ENCODE assay signal across 27 cellular contexts in genomic region chr1:48040122-48040521, GRCh38. TPM values are rescaled to one million over a fixed set of nuclear protein-coding genes. Genes with fewer than 3 reads are reported as not detected.
"Had no signal": no experiment of that assay in that cellular context is flagged by ENCODE, and none has a peak within 500 bp of the region (broad histone marks: within the 10 kb centered on the region; RNA-seq: fewer than 3 reads in every experiment).

No MANE protein-coding gene starts in this region.

- H3K36me3 Mint-ChIP-seq: natural killer cell; neural progenitor cell; stimulated activated naive B cell treated with anti-CD40 and anti-IgM and Interleukin-4, amounts not matched to agents 10 μg/mL and 1 μg/mL and 100 μg/mL, for 72 hours had no signal

- H3K4me2 ChIP-seq: hepatocyte, neural progenitor cell had no signal

- DNase-seq: dermis blood vessel endothelial cell; effector memory CD4-positive, alpha-beta T cell; foreskin keratinocyte; kidney; left lung; lower lobe of right lung; natural killer cell; nucleus accumbens; small intestine; stimulated activated CD4-positive, alpha-beta T cell treated with anti-CD3 and anti-CD28 coated beads, Interleukin-15, amount 100 ng/mL, for 24 hours; stimulated activated CD4-positive, alpha-beta T cell treated with anti-CD3 and anti-CD28 coated beads, Interleukin-2, amount 100 ng/mL, for 48 hours; stimulated activated naive B cell treated with anti-CD40 and anti-IgM and Interleukin-4, amounts not matched to agents 10 μg/mL and 1 μg/mL and 100 μg/mL, for 72 hours; upper lobe of left lung had no signal

- H3K9me3 Mint-ChIP-seq: natural killer cell; neural progenitor cell; stimulated activated naive B cell treated with anti-CD40 and anti-IgM and Interleukin-4, amounts not matched to agents 10 μg/mL and 1 μg/mL and 100 μg/mL, for 72 hours; stimulated activated naive CD8-positive, alpha-beta T cell treated with anti-CD3 and anti-CD28 coated beads, Interleukin-15, Interleukin-2, amounts not matched to agents 100 ng/mL and 50 ng/mL, for 24 hours had no signal

- H3K9ac ChIP-seq: neural progenitor cell had no signal

- H3K27ac ChIP-seq: coronary artery, esophagus muscularis mucosa, foreskin keratinocyte, hepatocyte, left lung, lower lobe of right lung, neural progenitor cell, prostate gland, right atrium auricular region, thoracic aorta, tibial nerve, upper lobe of left lung had no signal

- H3K27me3 ChIP-seq: esophagus muscularis mucosa, hepatocyte, neural progenitor cell, right atrium auricular region, tibial nerve, upper lobe of left lung had no signal

- H3K4me1 Mint-ChIP-seq: natural killer cell had no signal

- H3K4me1 ChIP-seq: foreskin keratinocyte, prostate gland had no signal

- H3K27ac Mint-ChIP-seq: natural killer cell; neural progenitor cell; stimulated activated naive B cell treated with anti-CD40 and anti-IgM and Interleukin-4, amounts not matched to agents 10 μg/mL and 1 μg/mL and 100 μg/mL, for 72 hours; stimulated activated naive CD8-positive, alpha-beta T cell treated with anti-CD3 and anti-CD28 coated beads, Interleukin-15, Interleukin-2, amounts not matched to agents 100 ng/mL and 50 ng/mL, for 24 hours had no signal

- H3K4me3 Mint-ChIP-seq: natural killer cell; neural progenitor cell; stimulated activated naive B cell treated with anti-CD40 and anti-IgM and Interleukin-4, amounts not matched to agents 10 μg/mL and 1 μg/mL and 100 μg/mL, for 72 hours; stimulated activated naive CD8-positive, alpha-beta T cell treated with anti-CD3 and anti-CD28 coated beads, Interleukin-15, Interleukin-2, amounts not matched to agents 100 ng/mL and 50 ng/mL, for 24 hours had no signal

- ATAC-seq: foreskin keratinocyte, gastroesophageal sphincter, left lung, natural killer cell had no signal

- H3K4me3 ChIP-seq: coronary artery, esophagus muscularis mucosa, gastroesophageal sphincter, heart left ventricle, hepatocyte, left lung, lower lobe of right lung, neural progenitor cell, prostate gland, right atrium auricular region, thoracic aorta, tibial nerve, upper lobe of left lung had no signal

- H3K36me3 ChIP-seq: esophagus muscularis mucosa, gastroesophageal sphincter, heart left ventricle, left lung, lower lobe of right lung, neural progenitor cell, prostate gland, right atrium auricular region, thoracic aorta, tibial nerve, upper lobe of left lung had no signal

- H3K9me3 ChIP-seq: esophagus muscularis mucosa, gastroesophageal sphincter, heart left ventricle, left lung, lower lobe of right lung, prostate gland, right atrium auricular region, thoracic aorta, tibial nerve, upper lobe of left lung had no signal

RNA-seq across cellular contexts. Expression of gene TRABD2B, which starts 42.9 kb away (rescaled TPM):
- total RNA-seq: dermis blood vessel endothelial cell, endothelial cell of umbilical vein, mononuclear cell, natural killer cell, osteocyte had no signal
